ENCODE assay signal across 9 cellular contexts in genomic region chr17:71546369-71546864, GRCh38.
"Had no signal": no experiment of that assay in that cellular context is flagged by ENCODE, and none has a peak within 500 bp of the region (broad histone marks: within the 10 kb centered on the region; RNA-seq: fewer than 3 reads in every experiment).

No MANE protein-coding gene starts in this region.

- H3K9me3 Mint-ChIP-seq: H9 had no signal

- H3K27ac Mint-ChIP-seq: H9 had no signal

- ATAC-seq: HepG2, K562 had no signal

- H3K27ac ChIP-seq: GM23248, HL-60 had no signal

- DNase-seq: GOT3, H9, HCEC 1CT, KG1 had no signal

- H3K4me3 ChIP-seq: GM23248, K562 had no signal

- H3K9ac ChIP-seq: GM23248 had no signal

- H2AFZ ChIP-seq: GM23248 had no signal

- FAIRE-seq: H54, HepG2, K562 had no signal

- H3K4me3 Mint-ChIP-seq: H9 had no signal
